ENCODE assay signal across 1 cellular context in genomic region chr12:87329076-87329863, GRCh38.
TF ChIP-seq lines count a peak whose summit lies in the region.

No MANE protein-coding gene starts in this region.

TF ChIP-seq in IMR-90, 13 proteins besides CTCF, POLR2A, EP300 and RAD21 (continued from another document):
- TF ChIP-seq BHLHE40 (IDR thresholded peaks at IDR 0.05; ENCODE audit: low read depth, low read length) (no peak), FOS (IDR thresholded peaks at IDR 0.05; ENCODE audit: low read depth, low read length) (no peak), CHD1 (IDR thresholded peaks at IDR 0.05; ENCODE audit: low read depth, low read length) (no peak), NFE2L2 (IDR thresholded peaks at IDR 0.05; ENCODE audit: low read depth, low read length) (no peak), MAZ (IDR thresholded peaks at IDR 0.05; ENCODE audit: borderline replicate concordance, low read depth, low read length) (no peak), MXI1 (IDR thresholded peaks at IDR 0.05; ENCODE audit: borderline replicate concordance, low read depth, low read length) (no peak), USF2 (IDR thresholded peaks at IDR 0.05; ENCODE audit: low read depth, low read length) (no peak)
